In the genomic region with DNA sequence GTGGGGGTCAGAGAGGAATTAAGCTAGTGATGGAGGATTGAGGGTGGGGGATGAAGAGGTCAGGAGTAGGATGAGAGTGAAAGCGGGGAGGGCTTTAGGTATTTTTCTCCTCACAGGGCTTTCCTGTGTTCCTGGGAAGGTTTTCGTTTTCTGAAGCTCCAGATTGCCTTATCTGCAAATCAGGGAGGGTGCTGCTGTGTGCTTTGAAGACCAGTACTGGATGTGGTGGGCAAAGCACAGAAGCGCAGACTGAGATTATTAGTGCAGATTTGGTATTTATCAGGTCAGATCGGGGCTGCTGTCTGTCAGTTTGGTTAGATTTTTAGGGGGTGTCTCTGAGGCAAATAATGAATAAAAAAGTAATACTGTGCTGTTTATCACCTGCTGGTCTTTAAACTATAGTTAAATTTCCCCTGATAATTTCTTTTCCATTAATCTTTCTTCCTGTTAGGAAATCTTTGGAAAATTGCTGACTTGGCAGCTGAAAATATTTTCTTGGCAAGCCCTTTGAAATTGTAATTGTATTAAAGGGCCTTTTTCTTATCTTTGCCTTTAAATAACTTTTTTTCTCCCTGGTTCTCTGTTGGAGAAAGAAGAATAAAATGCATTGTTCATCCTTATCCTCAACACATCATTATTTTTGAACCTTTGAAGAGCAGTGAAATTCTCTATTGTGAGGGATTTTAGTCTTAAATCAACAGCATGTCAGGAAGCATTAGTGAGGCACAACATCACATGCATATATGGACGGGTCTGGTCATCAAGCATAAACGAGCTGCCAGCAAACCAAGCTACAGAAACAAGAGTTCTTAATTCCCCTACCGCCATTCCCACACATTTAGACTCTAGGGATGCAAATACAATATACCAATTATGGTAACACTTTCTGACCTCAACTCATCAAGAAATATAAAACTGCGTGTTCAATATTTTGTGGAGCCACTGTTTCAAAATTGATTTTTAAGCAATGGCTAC, we compare ENCODE assay signal across 14 cellular contexts.
"Had no signal": no experiment of that assay in that cellular context is flagged by ENCODE, and none has a peak within 500 bp of the region (broad histone marks: within the 10 kb centered on the region; RNA-seq: fewer than 3 reads in every experiment).

No MANE protein-coding gene starts in this region.

- H3K27ac ChIP-seq: brain microvascular endothelial cell, gastroesophageal sphincter, neural progenitor cell, psoas muscle, sigmoid colon, spleen, stomach, testis had no signal

- H3K4me3 ChIP-seq: gastroesophageal sphincter, neural progenitor cell, psoas muscle, sigmoid colon, spleen, stomach, testis had no signal

- H3K9ac ChIP-seq: neural progenitor cell had no signal

- H3K4me1 ChIP-seq: neural progenitor cell, psoas muscle, sigmoid colon, stomach had no signal

- H3K9me3 ChIP-seq: gastroesophageal sphincter, psoas muscle, sigmoid colon, stomach, testis had no signal

- FAIRE-seq: islet of Langerhans had no signal

- H2AFZ ChIP-seq: neural progenitor cell had no signal

- H3K27me3 ChIP-seq: brain microvascular endothelial cell, gastroesophageal sphincter, neural progenitor cell, sigmoid colon, spleen, stomach, testis had no signal

- H3K36me3 ChIP-seq: brain microvascular endothelial cell, gastroesophageal sphincter, neural progenitor cell, sigmoid colon, spleen, stomach had no signal

- DNase-seq: activated CD4-positive, alpha-beta T cell treated with anti-CD3 and anti-CD28 coated beads, Interleukin-2, amount 10 ng/mL, durations not matched to agents 7 days and 5 days; activated naive CD4-positive, alpha-beta T cell; anterior cingulate cortex; brain microvascular endothelial cell; cortex of kidney; effector memory CD4-positive, alpha-beta T cell; psoas muscle; sigmoid colon; spleen; stomach; testis had no signal

- H3K4me2 ChIP-seq: neural progenitor cell had no signal
